Comparison of ENCODE assay signal across 1 cellular context in the genomic region with DNA sequence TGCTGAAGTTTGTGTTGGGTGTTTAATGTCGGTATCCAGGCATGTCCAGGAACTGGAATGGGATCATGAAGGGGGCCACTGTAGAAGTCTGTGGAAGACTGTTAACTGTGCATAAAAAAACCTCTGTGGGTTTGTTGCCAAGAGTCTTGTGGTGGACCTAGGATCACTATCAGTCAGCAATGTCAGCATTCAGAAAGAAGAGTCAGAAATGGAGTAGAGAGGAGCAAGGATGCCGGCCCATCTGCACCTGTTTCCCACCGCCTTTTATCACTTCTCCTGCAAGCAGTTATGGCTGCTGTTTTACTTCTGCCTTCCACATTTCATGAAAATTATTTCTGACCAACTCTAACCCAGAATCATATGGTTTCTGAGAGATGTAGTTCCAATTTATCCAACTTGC.
TF ChIP-seq lines count a peak whose summit lies in the region.

No MANE protein-coding gene starts in this region.

TF ChIP-seq in WTC11, 78 proteins besides CTCF, POLR2A, EP300 and RAD21 (continued from another document):
- TF ChIP-seq, protein P1, sequence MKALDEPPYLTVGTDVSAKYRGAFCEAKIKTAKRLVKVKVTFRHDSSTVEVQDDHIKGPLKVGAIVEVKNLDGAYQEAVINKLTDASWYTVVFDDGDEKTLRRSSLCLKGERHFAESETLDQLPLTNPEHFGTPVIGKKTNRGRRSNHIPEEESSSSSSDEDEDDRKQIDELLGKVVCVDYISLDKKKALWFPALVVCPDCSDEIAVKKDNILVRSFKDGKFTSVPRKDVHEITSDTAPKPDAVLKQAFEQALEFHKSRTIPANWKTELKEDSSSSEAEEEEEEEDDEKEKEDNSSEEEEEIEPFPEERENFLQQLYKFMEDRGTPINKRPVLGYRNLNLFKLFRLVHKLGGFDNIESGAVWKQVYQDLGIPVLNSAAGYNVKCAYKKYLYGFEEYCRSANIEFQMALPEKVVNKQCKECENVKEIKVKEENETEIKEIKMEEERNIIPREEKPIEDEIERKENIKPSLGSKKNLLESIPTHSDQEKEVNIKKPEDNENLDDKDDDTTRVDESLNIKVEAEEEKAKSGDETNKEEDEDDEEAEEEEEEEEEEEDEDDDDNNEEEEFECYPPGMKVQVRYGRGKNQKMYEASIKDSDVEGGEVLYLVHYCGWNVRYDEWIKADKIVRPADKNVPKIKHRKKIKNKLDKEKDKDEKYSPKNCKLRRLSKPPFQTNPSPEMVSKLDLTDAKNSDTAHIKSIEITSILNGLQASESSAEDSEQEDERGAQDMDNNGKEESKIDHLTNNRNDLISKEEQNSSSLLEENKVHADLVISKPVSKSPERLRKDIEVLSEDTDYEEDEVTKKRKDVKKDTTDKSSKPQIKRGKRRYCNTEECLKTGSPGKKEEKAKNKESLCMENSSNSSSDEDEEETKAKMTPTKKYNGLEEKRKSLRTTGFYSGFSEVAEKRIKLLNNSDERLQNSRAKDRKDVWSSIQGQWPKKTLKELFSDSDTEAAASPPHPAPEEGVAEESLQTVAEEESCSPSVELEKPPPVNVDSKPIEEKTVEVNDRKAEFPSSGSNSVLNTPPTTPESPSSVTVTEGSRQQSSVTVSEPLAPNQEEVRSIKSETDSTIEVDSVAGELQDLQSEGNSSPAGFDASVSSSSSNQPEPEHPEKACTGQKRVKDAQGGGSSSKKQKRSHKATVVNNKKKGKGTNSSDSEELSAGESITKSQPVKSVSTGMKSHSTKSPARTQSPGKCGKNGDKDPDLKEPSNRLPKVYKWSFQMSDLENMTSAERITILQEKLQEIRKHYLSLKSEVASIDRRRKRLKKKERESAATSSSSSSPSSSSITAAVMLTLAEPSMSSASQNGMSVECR (CRISPR knock-in tag; IDR thresholded peaks at IDR 0.05; ENCODE audit: borderline replicate concordance): no peak
- TF ChIP-seq JUN (CRISPR knock-in tag; IDR thresholded peaks at IDR 0.05): no peak
- TF ChIP-seq ZBTB21 (CRISPR knock-in tag; IDR thresholded peaks at IDR 0.05; ENCODE audit: borderline replicate concordance): no peak
- TF ChIP-seq ZNF121 (CRISPR knock-in tag; IDR thresholded peaks at IDR 0.05): no peak
- TF ChIP-seq, protein P2, sequence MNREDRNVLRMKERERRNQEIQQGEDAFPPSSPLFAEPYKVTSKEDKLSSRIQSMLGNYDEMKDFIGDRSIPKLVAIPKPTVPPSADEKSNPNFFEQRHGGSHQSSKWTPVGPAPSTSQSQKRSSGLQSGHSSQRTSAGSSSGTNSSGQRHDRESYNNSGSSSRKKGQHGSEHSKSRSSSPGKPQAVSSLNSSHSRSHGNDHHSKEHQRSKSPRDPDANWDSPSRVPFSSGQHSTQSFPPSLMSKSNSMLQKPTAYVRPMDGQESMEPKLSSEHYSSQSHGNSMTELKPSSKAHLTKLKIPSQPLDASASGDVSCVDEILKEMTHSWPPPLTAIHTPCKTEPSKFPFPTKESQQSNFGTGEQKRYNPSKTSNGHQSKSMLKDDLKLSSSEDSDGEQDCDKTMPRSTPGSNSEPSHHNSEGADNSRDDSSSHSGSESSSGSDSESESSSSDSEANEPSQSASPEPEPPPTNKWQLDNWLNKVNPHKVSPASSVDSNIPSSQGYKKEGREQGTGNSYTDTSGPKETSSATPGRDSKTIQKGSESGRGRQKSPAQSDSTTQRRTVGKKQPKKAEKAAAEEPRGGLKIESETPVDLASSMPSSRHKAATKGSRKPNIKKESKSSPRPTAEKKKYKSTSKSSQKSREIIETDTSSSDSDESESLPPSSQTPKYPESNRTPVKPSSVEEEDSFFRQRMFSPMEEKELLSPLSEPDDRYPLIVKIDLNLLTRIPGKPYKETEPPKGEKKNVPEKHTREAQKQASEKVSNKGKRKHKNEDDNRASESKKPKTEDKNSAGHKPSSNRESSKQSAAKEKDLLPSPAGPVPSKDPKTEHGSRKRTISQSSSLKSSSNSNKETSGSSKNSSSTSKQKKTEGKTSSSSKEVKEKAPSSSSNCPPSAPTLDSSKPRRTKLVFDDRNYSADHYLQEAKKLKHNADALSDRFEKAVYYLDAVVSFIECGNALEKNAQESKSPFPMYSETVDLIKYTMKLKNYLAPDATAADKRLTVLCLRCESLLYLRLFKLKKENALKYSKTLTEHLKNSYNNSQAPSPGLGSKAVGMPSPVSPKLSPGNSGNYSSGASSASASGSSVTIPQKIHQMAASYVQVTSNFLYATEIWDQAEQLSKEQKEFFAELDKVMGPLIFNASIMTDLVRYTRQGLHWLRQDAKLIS (CRISPR knock-in tag; IDR thresholded peaks at IDR 0.05; ENCODE audit: borderline replicate concordance): no peak
- TF ChIP-seq, protein P3, sequence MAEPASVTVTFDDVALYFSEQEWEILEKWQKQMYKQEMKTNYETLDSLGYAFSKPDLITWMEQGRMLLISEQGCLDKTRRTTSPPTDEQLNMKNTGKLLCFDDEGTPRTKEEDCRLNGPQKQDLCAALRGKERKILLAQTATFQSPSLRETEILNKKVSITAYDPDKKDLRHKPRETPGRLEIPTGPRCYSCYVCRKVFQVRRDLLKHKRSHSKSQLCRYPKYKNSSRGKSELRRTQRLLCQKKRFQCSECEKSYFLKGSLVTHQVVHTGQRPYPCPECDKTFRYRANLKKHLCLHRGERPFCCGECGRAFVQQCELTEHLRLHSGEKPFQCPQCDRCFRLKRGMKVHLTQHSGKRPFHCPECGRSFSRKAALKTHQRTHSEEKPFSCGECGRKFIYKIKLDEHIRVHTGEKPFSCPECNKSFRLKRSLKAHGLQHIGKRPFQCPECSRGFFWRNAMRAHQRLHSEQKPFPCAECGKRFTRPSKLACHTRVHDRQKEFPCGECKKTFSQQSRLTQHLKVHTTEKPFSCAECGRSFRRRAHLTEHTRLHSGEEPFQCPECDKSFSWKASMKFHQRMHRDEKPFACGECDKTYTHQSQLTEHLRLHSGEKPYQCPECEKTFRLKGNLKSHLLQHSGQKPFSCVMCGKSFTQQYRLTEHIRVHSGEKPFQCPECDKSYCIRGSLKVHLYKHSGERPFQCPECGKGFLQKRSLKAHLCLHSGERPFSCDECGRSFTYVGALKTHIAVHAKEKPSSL (CRISPR knock-in tag; conservative IDR thresholded peaks at IDR 0.05): no peak
- TF ChIP-seq PRRX2 (CRISPR knock-in tag; IDR thresholded peaks at IDR 0.05): no peak
- no peak for TF ChIP-seq SMAD4 (CRISPR knock-in tag; IDR thresholded peaks at IDR 0.05)
- TF ChIP-seq ESRRA (CRISPR knock-in tag; IDR thresholded peaks at IDR 0.05; ENCODE audit: borderline replicate concordance): no peak
- TF ChIP-seq GABPB1 (CRISPR knock-in tag; IDR thresholded peaks at IDR 0.05): no peak
